9 cellular contexts compared by ENCODE assay signal in the genomic region with DNA sequence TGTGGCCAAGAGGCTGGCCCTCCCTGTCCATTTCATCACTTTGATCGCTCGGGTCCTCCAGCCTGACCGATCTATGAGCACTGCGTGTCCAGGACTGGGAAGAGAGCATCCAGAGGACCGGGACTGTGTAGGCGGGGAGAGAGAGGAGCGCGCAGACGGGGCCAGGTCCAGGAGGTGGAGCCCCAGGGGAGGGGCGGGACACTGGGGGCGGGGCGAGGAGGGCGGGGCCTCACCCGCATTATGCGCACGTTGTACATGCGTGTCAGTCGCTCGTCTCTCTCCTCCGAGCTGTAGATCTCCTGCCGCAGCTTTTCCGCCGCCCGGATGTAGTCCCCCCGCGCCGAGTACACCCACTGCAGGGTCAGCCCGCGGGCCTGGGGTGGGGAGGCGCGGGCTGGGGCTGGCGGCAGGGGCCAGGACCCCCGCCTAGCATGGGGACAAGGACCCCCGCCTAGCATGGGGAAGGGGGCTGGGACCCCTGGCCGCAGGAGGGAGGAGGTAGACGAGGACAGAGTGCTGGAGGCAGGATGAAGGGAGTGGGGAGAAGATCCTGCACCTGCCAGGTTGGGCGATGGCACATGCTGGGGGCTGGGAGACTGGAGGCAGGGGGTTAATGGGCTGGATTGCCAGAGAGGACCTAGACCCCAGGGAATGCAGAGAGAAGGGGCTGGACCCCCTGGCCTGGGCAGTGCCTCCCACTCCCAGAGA. TPM values are rescaled to one million over a fixed set of nuclear protein-coding genes. Genes with fewer than 3 reads are reported as not detected.
A peak's percentile ranks its signal among the peaks of the same experiment; 100 is the strongest.
DNase-seq lines count a peak whose midpoint lies in the region; ATAC-seq and TF ChIP-seq lines count a peak whose summit lies in the region.
"Had no signal": no experiment of that assay in that cellular context is flagged by ENCODE, and none has a peak within 500 bp of the region (broad histone marks: within the 10 kb centered on the region; RNA-seq: fewer than 3 reads in every experiment).

No MANE protein-coding gene starts in this region.

- H3K9me3 ChIP-seq in breast epithelium, result no peaks in the 10 kb centered on the region

- TF ChIP-seq POLR2A in breast epithelium (IDR thresholded peaks at IDR 0.05), result no peak

- H3K27ac Mint-ChIP-seq in immature natural killer cell, result peak overlapping the region; percentile 55 to 87 (median 72)

- intact Hi-C loops in breast epithelium (cut with DNase I; ENCODE audit: low total_unique reads), result no loop called here

- H3K27me3 ChIP-seq in GM06990 (replicated peaks; ENCODE audit: control insufficient read depth, insufficient read depth, low read length) (no peaks in the 10 kb centered on the region), breast epithelium (no peaks in the 10 kb centered on the region)

- TF ChIP-seq CTCF in GM06990 (IDR thresholded peaks at IDR 0.05; ENCODE audit: insufficient read depth, low read length, poor library complexity, severe bottlenecking) (no peak), WI38 (IDR thresholded peaks at IDR 0.05; ENCODE audit: low read depth, low read length) (no peak), breast epithelium (IDR thresholded peaks at IDR 0.05) (no peak)

- H3K4me1 ChIP-seq in breast epithelium, result no peaks in the 10 kb centered on the region

- peak; percentile 81 for ATAC-seq in HG02642 (IDR thresholded peaks at IDR 0.05; ENCODE audit: poor library complexity, unreplicated experiment)

- peak; percentile 88 for DNase-seq in GM06990 (ENCODE audit: extremely low read depth, insufficient read length)
- peak; percentile 46 for DNase-seq in NCI-H2029 treated with DMSO at 0.1 percent for 48 hours (lab: John Stamatoyannopoulos, UW)
- peak; percentile 66 to 80 for DNase-seq in breast epithelium (ENCODE audit: low spot score in 2 of 2)
- DNase-seq in immature natural killer cell, result peak; percentile 76 to 84 (median 83)
- peak; percentile 85 to 88 for DNase-seq in stimulated activated CD4-positive, alpha-beta T cell treated with anti-CD3 and anti-CD28 coated beads, Interleukin-15, amount 100 ng/mL, for 48 hours (ENCODE audit: low read depth in 2 of 2)
- DNase-seq in HK-2 (ENCODE audit: unreplicated experiment), result no peak

- peaks cover 0 to 7% (median 0%) of the 10 kb centered on the region in 3 donors for H3K27me3 Mint-ChIP-seq in immature natural killer cell (ENCODE audit: low read depth in 3 of 3)

- peaks cover 16% of the 10 kb centered on the region in 2 donors for H3K4me1 Mint-ChIP-seq in immature natural killer cell

- H3K9me3 Mint-ChIP-seq in immature natural killer cell, result no peaks in the 10 kb centered on the region

- no peaks in the 10 kb centered on the region for H3K36me3 ChIP-seq in GM06990 (ENCODE audit: control insufficient read depth, insufficient read depth, low read length)
- no peaks in the 10 kb centered on the region for H3K36me3 ChIP-seq in breast epithelium

- peak overlapping the region; percentile 56 for H3K4me3 ChIP-seq in GM06990 (replicated peaks; ENCODE audit: low read depth, low read length)
- H3K4me3 ChIP-seq in WI38 (ENCODE audit: low read depth, low read length), result peak overlapping the region; percentile 47
- peak overlapping the region; percentile 18 to 66 (median 44) for H3K4me3 ChIP-seq in breast epithelium

- peak overlapping the region in 1 of 2 donors; percentile 38 for H3K27ac ChIP-seq in breast epithelium

- peaks cover 0 to 5% (median 2%) of the 10 kb centered on the region in 3 donors for H3K36me3 Mint-ChIP-seq in immature natural killer cell

- peak overlapping the region; percentile 55 to 86 (median 74) for H3K4me3 Mint-ChIP-seq in immature natural killer cell

RNA-seq across cellular contexts. Expression of a gene that starts 14.3 kb away (rescaled TPM):
- 10 to 100 TPM in 2 of 3 donors, 1 to 10 TPM in 1; 8.8 to 12.6 (median 11.8) TPM for total RNA-seq in breast epithelium
- 10 to 100 TPM; 23.2 to 29.3 (median 27.0) TPM for polyA plus RNA-seq in immature natural killer cell

RNA-seq across cellular contexts. Expression of a gene that starts 14.7 kb away (rescaled TPM):
- under 1 TPM in 1 of 3 donors, not detected in 2; 0.48 TPM for total RNA-seq in breast epithelium
- polyA plus RNA-seq in immature natural killer cell, result 1 to 10 TPM in 2 of 3 donors, under 1 TPM in 1; 0.85 to 1.8 (median 1.1) TPM

RNA-seq across cellular contexts. Expression of a gene that starts 24.5 kb away (rescaled TPM):
- total RNA-seq in breast epithelium, result 10 to 100 TPM; 33.1 to 61.8 (median 39.7) TPM
- 1 to 10 TPM; 2.0 to 4.9 (median 4.7) TPM for polyA plus RNA-seq in immature natural killer cell

RNA-seq across cellular contexts. Expression of a gene that starts 29.6 kb away (rescaled TPM):
- not detected for total RNA-seq in breast epithelium
- not detected for polyA plus RNA-seq in immature natural killer cell
- total RNA-seq: subcutaneous adipose tissue had no signal

RNA-seq across cellular contexts. Expression of a gene that starts 40.6 kb away (rescaled TPM):
- under 1 TPM in 2 of 3 donors, not detected in 1; 0.59 to 0.98 TPM for total RNA-seq in breast epithelium
- under 1 TPM in 1 of 3 donors, not detected in 2; 0.43 TPM for polyA plus RNA-seq in immature natural killer cell
